16 cellular contexts compared by ENCODE assay signal in genomic region chr12:26979733-26980132, GRCh38. TPM values are rescaled to one million over a fixed set of nuclear protein-coding genes. Genes with fewer than 3 reads are reported as not detected.
DNase-seq lines count a peak whose midpoint lies in the region; ATAC-seq and TF ChIP-seq lines count a peak whose summit lies in the region.
"Had no signal": no experiment of that assay in that cellular context is flagged by ENCODE, and none has a peak within 500 bp of the region (broad histone marks: within the 10 kb centered on the region; RNA-seq: fewer than 3 reads in every experiment).

No MANE protein-coding gene starts in this region.

- no peaks in the 10 kb centered on the region for H3K27me3 ChIP-seq in H7 (ENCODE audit: control insufficient read depth, insufficient read depth, low read length)
- H3K27me3 ChIP-seq: Peyer's patch had no signal

- DNase-seq in activated naive CD8-positive, alpha-beta T cell treated with anti-CD3 and anti-CD28 coated beads, Interleukin-2, amount 50 U/mL, for 24 hours: no peak
- DNase-seq in central memory CD8-positive, alpha-beta T cell (ENCODE audit: low spot score in 2 of 2): no peak
- peak; percentile 6 for DNase-seq in myocyte (ENCODE audit: low read depth)
- no peak for DNase-seq in mesothelial cell of epicardium (ENCODE audit: low spot score in 2 of 2, unreplicated experiment in 2 of 2)
- no peak for DNase-seq in H7
- no peak for DNase-seq in mucosa of gallbladder (ENCODE audit: low spot score)
- DNase-seq: 8988T, DMS53, GDM1, Kasumi-1, NCI-H1417, NCI-H1694 treated with DMSO at 0.1 percent for 48 hours, NCI-H2081 treated with DMSO at 0.1 percent for 48 hours, NCI-H748 treated with DMSO at 0.1 percent for 48 hours, Peyer's patch had no signal

- H3K4me3 Mint-ChIP-seq in activated naive CD8-positive, alpha-beta T cell: no peak overlapping the region
- no peak overlapping the region for H3K4me3 Mint-ChIP-seq in activated naive CD8-positive, alpha-beta T cell treated with anti-CD3 and anti-CD28 coated beads, Interleukin-2, amount 50 U/mL, for 24 hours
- no peak overlapping the region for H3K4me3 Mint-ChIP-seq in central memory CD8-positive, alpha-beta T cell
- no peak overlapping the region for H3K4me3 Mint-ChIP-seq in mesothelial cell of epicardium

- no peaks in the 10 kb centered on the region for H3K4me1 Mint-ChIP-seq in activated naive CD8-positive, alpha-beta T cell (ENCODE audit: low read depth)
- no peaks in the 10 kb centered on the region for H3K4me1 Mint-ChIP-seq in activated naive CD8-positive, alpha-beta T cell treated with anti-CD3 and anti-CD28 coated beads, Interleukin-2, amount 50 U/mL, for 24 hours
- peaks cover 12% of the 10 kb centered on the region for H3K4me1 Mint-ChIP-seq in central memory CD8-positive, alpha-beta T cell
- H3K4me1 Mint-ChIP-seq in mesothelial cell of epicardium: no peaks in the 10 kb centered on the region

- no peaks in the 10 kb centered on the region for H3K27me3 Mint-ChIP-seq in activated naive CD8-positive, alpha-beta T cell
- no peaks in the 10 kb centered on the region for H3K27me3 Mint-ChIP-seq in activated naive CD8-positive, alpha-beta T cell treated with anti-CD3 and anti-CD28 coated beads, Interleukin-2, amount 50 U/mL, for 24 hours
- no peaks in the 10 kb centered on the region for H3K27me3 Mint-ChIP-seq in central memory CD8-positive, alpha-beta T cell
- no peaks in the 10 kb centered on the region for H3K27me3 Mint-ChIP-seq in mesothelial cell of epicardium (ENCODE audit: low read depth)

- H3K4me3 ChIP-seq in H7 (ENCODE audit: insufficient read depth, low read depth, low read length): no peak overlapping the region
- H3K4me3 ChIP-seq: Peyer's patch had no signal

- H3K36me3 Mint-ChIP-seq in activated naive CD8-positive, alpha-beta T cell: peaks cover 21% of the 10 kb centered on the region
- peaks cover 47% of the 10 kb centered on the region for H3K36me3 Mint-ChIP-seq in activated naive CD8-positive, alpha-beta T cell treated with anti-CD3 and anti-CD28 coated beads, Interleukin-2, amount 50 U/mL, for 24 hours (ENCODE audit: low read depth)
- peaks cover 23% of the 10 kb centered on the region for H3K36me3 Mint-ChIP-seq in central memory CD8-positive, alpha-beta T cell (ENCODE audit: insufficient read depth)
- peaks cover 37% of the 10 kb centered on the region for H3K36me3 Mint-ChIP-seq in mesothelial cell of epicardium

- H3K27ac Mint-ChIP-seq in activated naive CD8-positive, alpha-beta T cell: peak overlapping the region; percentile 54
- no peak overlapping the region for H3K27ac Mint-ChIP-seq in activated naive CD8-positive, alpha-beta T cell treated with anti-CD3 and anti-CD28 coated beads, Interleukin-2, amount 50 U/mL, for 24 hours
- peak overlapping the region; percentile 14 for H3K27ac Mint-ChIP-seq in central memory CD8-positive, alpha-beta T cell (ENCODE audit: low read depth)
- no peak overlapping the region for H3K27ac Mint-ChIP-seq in mesothelial cell of epicardium

- ATAC-seq in activated naive CD8-positive, alpha-beta T cell treated with anti-CD3 and anti-CD28 coated beads, Interleukin-2, amount 50 U/mL, for 24 hours: no peak
- no peak for ATAC-seq in central memory CD8-positive, alpha-beta T cell (replicated peaks; ENCODE audit: extremely low read depth, poor library complexity, severe bottlenecking)

- H3K9me3 Mint-ChIP-seq in activated naive CD8-positive, alpha-beta T cell (ENCODE audit: low read depth): no peaks in the 10 kb centered on the region
- H3K9me3 Mint-ChIP-seq in activated naive CD8-positive, alpha-beta T cell treated with anti-CD3 and anti-CD28 coated beads, Interleukin-2, amount 50 U/mL, for 24 hours: no peaks in the 10 kb centered on the region
- no peaks in the 10 kb centered on the region for H3K9me3 Mint-ChIP-seq in central memory CD8-positive, alpha-beta T cell
- H3K9me3 Mint-ChIP-seq in mesothelial cell of epicardium: peaks cover 7% of the 10 kb centered on the region

- no peak for TF ChIP-seq CTCF in mesothelial cell of epicardium (IDR thresholded peaks at IDR 0.05; ENCODE audit: unreplicated experiment)

- H3K36me3 ChIP-seq in H7 (replicated peaks; ENCODE audit: control insufficient read depth, insufficient read depth, low read length): peaks cover 7% of the 10 kb centered on the region

RNA-seq across cellular contexts. Expression of gene TM7SF3, which starts 34.5 kb away (rescaled TPM):
- total RNA-seq in myocyte: 56.4 and 78.7 TPM in 2 replicates
- 57.4 TPM for polyA plus RNA-seq in myocyte (2012)
- 60.9 to 70.5 TPM (median 67.8 TPM) in 3 replicates for total RNA-seq in mesothelial cell of epicardium
- 44.7 and 56.3 TPM in 2 replicates for total RNA-seq in H7 (2014; rRNA removed; shearing (Covaris generic))
- 82.8 TPM for total RNA-seq in mucosa of gallbladder

RNA-seq across cellular contexts. Expression of gene FGFR1OP2, which starts 41.5 kb away (rescaled TPM):
- total RNA-seq in myocyte: 55.0 and 62.0 TPM in 2 replicates
- polyA plus RNA-seq in myocyte (2012): 24.6 TPM
- total RNA-seq in mesothelial cell of epicardium: 52.6 to 56.9 TPM (median 53.8 TPM) in 3 replicates
- 24.0 and 39.9 TPM in 2 replicates for total RNA-seq in H7 (2014; rRNA removed; shearing (Covaris generic))
- total RNA-seq in mucosa of gallbladder: 39.1 TPM

RNA-seq across cellular contexts. Expression of gene INTS13, which starts 42.0 kb away (rescaled TPM):
- total RNA-seq in myocyte (51.1 and 70.4 TPM in 2 replicates), mesothelial cell of epicardium (23.3 to 26.1 TPM (median 25.5 TPM) in 3 replicates), mucosa of gallbladder (13.8 TPM)
- 12.2 TPM for polyA plus RNA-seq in myocyte (2012)
- 55.4 and 83.0 TPM in 2 replicates for total RNA-seq in H7 (2014; rRNA removed; shearing (Covaris generic))

RNA-seq across cellular contexts. Expression of gene MED21, which starts 42.6 kb away (rescaled TPM):
- total RNA-seq in myocyte: 60.9 and 73.5 TPM in 2 replicates
- polyA plus RNA-seq in myocyte (2012): 26.4 TPM
- 52.3 to 55.1 TPM (median 52.4 TPM) in 3 replicates for total RNA-seq in mesothelial cell of epicardium
- total RNA-seq in H7 (2014; rRNA removed; shearing (Covaris generic)): 35.2 and 43.2 TPM in 2 replicates
- 59.0 TPM for total RNA-seq in mucosa of gallbladder

Comparison
In these comparisons a context has a peak if more than half of its experiments do, and no peak if none do; other contexts are left out.
1. H3K27ac Mint-ChIP-seq: peak in activated naive CD8-positive, alpha-beta T cell (single experiment) and central memory CD8-positive, alpha-beta T cell (single experiment); none in activated naive CD8-positive, alpha-beta T cell treated with anti-CD3 and anti-CD28 coated beads, Interleukin-2, amount 50 U/mL, for 24 hours (single experiment) and mesothelial cell of epicardium (single experiment).